In genomic region chr1:230745071-230745470, GRCh38 we compare ENCODE assay signal across 17 cellular contexts. TPM values are rescaled to one million over a fixed set of nuclear protein-coding genes. Genes with fewer than 3 reads are reported as not detected.
DNase-seq lines count a peak whose midpoint lies in the region; ATAC-seq and TF ChIP-seq lines count a peak whose summit lies in the region.
"Had no signal": no experiment of that assay in that cellular context is flagged by ENCODE, and none has a peak within 500 bp of the region (broad histone marks: within the 10 kb centered on the region; RNA-seq: fewer than 3 reads in every experiment).

No MANE protein-coding gene starts in this region.

- no peak overlapping the region for H3K4me3 Mint-ChIP-seq in brain

- POLR2A ChIA-PET in AG04450 (lab: Yijun Ruan, JAX) = interaction anchor here (1.7 kb wide), 1 partner anchor 9 kb away, joined by 9 read pairs; no protein-coding TSS in a partner anchor

- H3K27ac ChIP-seq in AG04450 (ENCODE audit: low read depth, low read length) = peak overlapping the region; percentile 21
- H3K27ac ChIP-seq: 22Rv1; BLaER1 treated with 17β-estradiol and CSF1 and Interleukin-3, amounts not matched to agents 10 nM and 100 nM; SJSA1 had no signal

- CTCF ChIA-PET in AG04450 (lab: Charles Lee) = no interaction called here

- no peaks in the 10 kb centered on the region for H3K27me3 ChIP-seq in AG04450 (ENCODE audit: control insufficient read depth, insufficient read depth, low read length)
- H3K27me3 ChIP-seq: BLaER1 treated with 17β-estradiol and CSF1 and Interleukin-3, amounts not matched to agents 10 nM and 100 nM; SJSA1 had no signal

- peak; percentile 64 for DNase-seq in DMS 273 (lab: John Stamatoyannopoulos, UW; ENCODE audit: unreplicated experiment)
- no peak for DNase-seq in DMS 273 treated with DMSO at 0.1 percent for 48 hours (lab: John Stamatoyannopoulos, UW)
- no peak for DNase-seq in AG04450 (ENCODE audit: low read depth, low spot score)
- DNase-seq in NCI-H2171 treated with DMSO at 0.1 percent for 48 hours (lab: John Stamatoyannopoulos, UW) = peak; percentile 91
- DNase-seq in amygdala (lab: John Stamatoyannopoulos, UW) = no peak
- DNase-seq: DMS79 treated with DMSO at 0.1 percent for 48 hours, NCI-H187 treated with DMSO at 0.1 percent for 48 hours, NCI-H2227 treated with DMSO at 0.1 percent for 48 hours, OCI-M1, RPMI8226 had no signal

- ATAC-seq in HG03039 (IDR thresholded peaks at IDR 0.05; ENCODE audit: unreplicated experiment) = no peak
- no peak for ATAC-seq in HG03139 (IDR thresholded peaks at IDR 0.05; ENCODE audit: unreplicated experiment)

- no peak overlapping the region for H3K4me3 ChIP-seq in AG04450 (ENCODE audit: low read depth, low read length)
- H3K4me3 ChIP-seq: BLaER1 treated with 17β-estradiol and CSF1 and Interleukin-3, amounts not matched to agents 10 nM and 100 nM; HAP-1; SJSA1 had no signal

- H3K36me3 Mint-ChIP-seq in brain = no peaks in the 10 kb centered on the region

- H3K27ac Mint-ChIP-seq in brain = peak overlapping the region in 3 of 5 experiments; percentile 17 to 73 (median 60)

- peaks cover 0 to 8% (median 0%) of the 10 kb centered on the region in 5 experiments for H3K9me3 Mint-ChIP-seq in brain

- H3K4me1 Mint-ChIP-seq in brain = peaks cover 59% of the 10 kb centered on the region

- TF ChIP-seq CTCF in AG04450 (IDR thresholded peaks at IDR 0.05; ENCODE audit: low read depth, low read length) = no peak
- no peak for TF ChIP-seq CTCF in brain (conservative IDR thresholded peaks at IDR 0.05)

- H3K27me3 Mint-ChIP-seq in brain = peaks cover 3% of the 10 kb centered on the region

- H3K9me3 ChIP-seq in AG04450 (ENCODE audit: control insufficient read depth, insufficient read depth, low read length) = no peaks in the 10 kb centered on the region; the same call in 1 of the 2 replicates
- H3K9me3 ChIP-seq: BLaER1 treated with 17β-estradiol and CSF1 and Interleukin-3, amounts not matched to agents 10 nM and 100 nM; HAP-1; SJSA1 had no signal

RNA-seq across cellular contexts. Expression of gene CAPN9, which starts 2.1 kb away (rescaled TPM):
- 0.24 and 0.33 TPM in 2 replicates for polyA plus RNA-seq in AG04450 (2011; rRNA removed)
- polyA minus RNA-seq in AG04450 (2011; rRNA and poly(A)+ RNA removed) = 0.30 and 0.32 TPM in 2 replicates
- polyA plus RNA-seq in brain (ENCODE audit: insufficient read depth, low read depth, low replicate concordance) = 2.0 TPM

RNA-seq across cellular contexts. Expression of gene AGT, which starts 31.1 kb away (rescaled TPM):
- polyA plus RNA-seq in AG04450 (2011; rRNA removed) (6.2 and 8.4 TPM in 2 replicates), brain (ENCODE audit: insufficient read depth, low read depth, low replicate concordance) (162 TPM)
- 1.8 and 2.9 TPM in 2 replicates for polyA minus RNA-seq in AG04450 (2011; rRNA and poly(A)+ RNA removed)

Comparison
In these comparisons a context has a peak if more than half of its experiments do, and no peak if none do; other contexts are left out.
1. DNase-seq: peak in DMS 273 (single experiment) and NCI-H2171 treated with DMSO at 0.1 percent for 48 hours (single experiment); none in DMS 273 treated with DMSO at 0.1 percent for 48 hours (single experiment), AG04450 (single experiment) and amygdala (0 of 56).
2. RNA of gene AGT, which starts 31.1 kb away (polyA plus RNA-seq): 162 TPM in brain (single experiment); 6.2 to 8.4 TPM in AG04450; every median in the first group is over 10 times any median in the second.